9 cellular contexts compared by ENCODE assay signal in the genomic region with DNA sequence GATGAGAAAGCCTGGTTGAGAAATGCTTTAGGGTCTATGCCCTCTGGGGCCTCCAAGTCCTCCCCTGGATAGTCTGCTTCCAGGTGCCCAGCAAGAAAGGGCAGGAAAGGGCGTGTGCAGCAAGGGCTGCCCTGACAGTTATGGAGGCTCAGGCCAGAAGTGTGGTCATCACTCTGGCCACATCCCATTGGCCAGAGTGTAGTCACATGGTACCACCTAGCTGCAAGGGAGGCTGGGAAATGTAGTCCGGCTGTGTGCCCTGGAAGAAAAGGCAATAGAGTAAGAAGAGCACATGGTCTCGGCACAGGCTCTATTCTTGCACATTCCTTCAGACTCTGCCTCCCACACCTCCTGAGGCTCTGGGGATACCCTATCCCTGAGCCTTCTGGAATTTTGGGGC. TPM values are rescaled to one million over a fixed set of nuclear protein-coding genes. Genes with fewer than 3 reads are reported as not detected.
DNase-seq lines count a peak whose midpoint lies in the region; ATAC-seq and TF ChIP-seq lines count a peak whose summit lies in the region.
"Had no signal": no experiment of that assay in that cellular context is flagged by ENCODE, and none has a peak within 500 bp of the region (broad histone marks: within the 10 kb centered on the region; RNA-seq: fewer than 3 reads in every experiment).

No MANE protein-coding gene starts in this region.

- DNase-seq in NCI-H146 (lab: John Stamatoyannopoulos, UW) (peak; percentile 41), NCI-H146 treated with DMSO at 0.1 percent for 48 hours (lab: John Stamatoyannopoulos, UW; ENCODE audit: unreplicated experiment) (no peak), SW 1271 (lab: John Stamatoyannopoulos, UW) (peak; percentile 31 to 36), immature natural killer cell (peak in 2 of 3 donors; percentile 22), KG1 (lab: John Stamatoyannopoulos, UW) (no peak), NCI-H446 treated with DMSO at 0.1 percent for 48 hours (lab: John Stamatoyannopoulos, UW) (no peak), adrenal gland (no peak)

- no peak for TF ChIP-seq POLR2A in adrenal gland (IDR thresholded peaks at IDR 0.05)

- no peaks in the 10 kb centered on the region for H3K9me3 ChIP-seq in adrenal gland (replicated peaks in 1 of 3)

- no peak for TF ChIP-seq CTCF in adrenal gland (IDR thresholded peaks at IDR 0.05)

- peaks cover 4% of the 10 kb centered on the region in 3 donors for H3K27me3 Mint-ChIP-seq in immature natural killer cell (ENCODE audit: low read depth in 3 of 3)

- 92 to 98% (median 95%) methylated on average over 3 of the region's 3 CpGs for WGBS in adrenal gland, 4 donors

- ATAC-seq in HG02642 (IDR thresholded peaks at IDR 0.05; ENCODE audit: poor library complexity, unreplicated experiment): peak; percentile 23

- intact Hi-C loops in adrenal gland (cut with DNase I): loop anchor here (5.0 kb wide), 4 partner anchors 145 to 290 kb away; a partner anchor contains a TSS

- H3K36me3 ChIP-seq in adrenal gland (replicated peaks in 1 of 2): no peaks in the 10 kb centered on the region

- H3K4me3 ChIP-seq in adrenal gland: no peak overlapping the region
- H3K4me3 ChIP-seq: dorsolateral prefrontal cortex had no signal

- peaks cover 19% of the 10 kb centered on the region in 2 donors for H3K4me1 ChIP-seq in adrenal gland (replicated peaks in 1 of 2)

- H3K4me1 Mint-ChIP-seq in immature natural killer cell: peaks cover 21 to 23% of the 10 kb centered on the region in 2 donors

- no peak overlapping the region for H3K27ac ChIP-seq in adrenal gland
- H3K27ac ChIP-seq: dorsolateral prefrontal cortex had no signal

- H3K36me3 Mint-ChIP-seq in immature natural killer cell: peaks cover 0 to 3% (median 3%) of the 10 kb centered on the region in 3 donors

- no peak overlapping the region for H3K27ac Mint-ChIP-seq in immature natural killer cell

- H3K4me3 Mint-ChIP-seq in immature natural killer cell: no peak overlapping the region

- H3K27me3 ChIP-seq in adrenal gland: no peaks in the 10 kb centered on the region
- H3K27me3 ChIP-seq: dorsolateral prefrontal cortex had no signal

- no peaks in the 10 kb centered on the region for H3K9me3 Mint-ChIP-seq in immature natural killer cell

RNA-seq across cellular contexts. Expression of a gene that starts 35.7 kb away (rescaled TPM):
- polyA plus RNA-seq in immature natural killer cell (10 to 100 TPM; 31.6 to 62.3 (median 59.0) TPM), adrenal gland (100 to 1,000 TPM in 1 of 3 donors, 10 to 100 TPM in 1, 1 to 10 TPM in 1; 6.4 to 204 (median 10.2) TPM)
- 10 to 100 TPM; 11.0 to 74.0 (median 23.1) TPM for total RNA-seq in adrenal gland

Comparison
In these comparisons a context has a peak if more than half of its experiments do, and no peak if none do; other contexts are left out.
1. DNase-seq: peak in NCI-H146 (single experiment), SW 1271 (2 of 2) and immature natural killer cell (2 of 3); none in NCI-H146 treated with DMSO at 0.1 percent for 48 hours (single experiment), KG1 (single experiment), NCI-H446 treated with DMSO at 0.1 percent for 48 hours (single experiment) and adrenal gland (0 of 7).